ENCODE assay signal across 25 cellular contexts in the genomic region with DNA sequence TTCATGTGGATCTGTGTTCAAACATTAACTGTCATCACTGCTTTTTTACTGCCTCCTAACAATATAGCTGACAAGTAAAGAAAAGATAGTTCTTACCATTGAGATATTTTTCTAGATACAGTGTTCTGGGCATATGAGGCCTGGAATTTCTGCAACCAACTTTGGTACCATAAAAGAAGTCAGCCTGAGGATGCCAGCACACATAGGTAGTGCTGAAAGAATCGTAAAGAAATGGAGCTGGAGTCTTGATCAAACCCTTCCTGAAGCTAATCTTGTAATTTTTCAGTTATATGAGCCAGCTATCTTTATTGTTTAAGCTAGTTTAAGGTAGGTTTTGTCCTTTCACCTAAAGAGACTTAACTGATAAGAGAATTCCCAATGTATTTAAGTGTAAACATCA. TPM values are rescaled to one million over a fixed set of nuclear protein-coding genes. Genes with fewer than 3 reads are reported as not detected.
DNase-seq lines count a peak whose midpoint lies in the region; ATAC-seq and TF ChIP-seq lines count a peak whose summit lies in the region.
"Had no signal": no experiment of that assay in that cellular context is flagged by ENCODE, and none has a peak within 500 bp of the region (broad histone marks: within the 10 kb centered on the region; RNA-seq: fewer than 3 reads in every experiment).

No MANE protein-coding gene starts in this region.

- DNase-seq in HFFc6 = no peak
- DNase-seq in right lobe of liver = no peak
- DNase-seq in left lung = no peak
- DNase-seq in OCI-M1 (lab: John Stamatoyannopoulos, UW) = no peak
- DNase-seq in effector memory CD8-positive, alpha-beta T cell = no peak
- DNase-seq: activated CD4-positive, alpha-beta T cell treated with anti-CD3 and anti-CD28 coated beads for 48 hours; Calu3; cortex of kidney; DND-41; GF-D8; GM23248; heart left ventricle; kidney glomerular epithelial cell; NCI-H1048; NCI-H1694; NCI-H446; NCI-H748 treated with DMSO at 0.1 percent for 48 hours; pancreas; stimulated activated CD4-positive, alpha-beta T cell treated with anti-CD3 and anti-CD28 coated beads, Interleukin-4, amount 100 ng/mL, for 4 hours; trophoblast cell had no signal

- intact Hi-C loops in right lobe of liver (cut with DNase I) = loop anchor here in 1 of 2 donors (5.0 kb wide), 1 partner anchor 67 kb away; no protein-coding TSS in a partner anchor
- intact Hi-C loops in left lung (cut with DNase I) = no loop called here

- H3K9me3 ChIP-seq in right lobe of liver = no peaks in the 10 kb centered on the region
- H3K9me3 ChIP-seq in skeletal muscle tissue (ENCODE audit: control insufficient read depth in 3 of 3, low read length in 3 of 3) = no peaks in the 10 kb centered on the region
- no peaks in the 10 kb centered on the region for H3K9me3 ChIP-seq in left lung
- H3K9me3 ChIP-seq: heart left ventricle, pancreas had no signal

- 100% methylated on average over 1 of the region's 1 CpG for WGBS in right lobe of liver (ENCODE audit: insufficient coverage, low coverage, low lambda C conversion rate, missing lambda C conversion rate)

- H3K36me3 ChIP-seq in right lobe of liver = peaks cover 0 to 15% (median 7%) of the 10 kb centered on the region in 4 donors
- peaks cover 11 to 31% (median 24%) of the 10 kb centered on the region in 3 donors for H3K36me3 ChIP-seq in skeletal muscle tissue (ENCODE audit: control insufficient read depth in 3 of 3, insufficient read depth in 3 of 3, low read length in 3 of 3)
- H3K36me3 ChIP-seq in left lung = peaks cover 0 to 75% of the 10 kb centered on the region in 2 donors

- H3K9ac ChIP-seq in skeletal muscle tissue (ENCODE audit: low read depth in 1 of 3, low read length in 3 of 3) = no peak overlapping the region
- H3K9ac ChIP-seq: GM23248 had no signal

- peaks cover 16% of the 10 kb centered on the region for H3K36me3 Mint-ChIP-seq in HFFc6 (ENCODE audit: low read depth)
- peaks cover 38% of the 10 kb centered on the region for H3K36me3 Mint-ChIP-seq in effector memory CD8-positive, alpha-beta T cell (ENCODE audit: insufficient read depth)

- H3K27me3 ChIP-seq in right lobe of liver (no peaks in the 10 kb centered on the region), skeletal muscle tissue (ENCODE audit: control insufficient read depth in 3 of 3, insufficient read depth in 3 of 3, low read length in 3 of 3) (no peaks in the 10 kb centered on the region), left lung (no peaks in the 10 kb centered on the region)
- H3K27me3 ChIP-seq: heart left ventricle, pancreas had no signal

- TF ChIP-seq POLR2A in right lobe of liver (IDR thresholded peaks at IDR 0.05) = no peak

- H3K27ac Mint-ChIP-seq in HFFc6 = peak overlapping the region; percentile 72
- no peak overlapping the region for H3K27ac Mint-ChIP-seq in effector memory CD8-positive, alpha-beta T cell
- H3K27ac Mint-ChIP-seq: activated naive CD4-positive, alpha-beta T cell treated with anti-CD3 and anti-CD28 coated beads, Interleukin-2, amount 50 U/mL, for 24 hours had no signal

- H3K4me3 ChIP-seq in right lobe of liver = no peak overlapping the region
- H3K4me3 ChIP-seq in skeletal muscle tissue (ENCODE audit: low read length in 3 of 3) = no peak overlapping the region
- no peak overlapping the region for H3K4me3 ChIP-seq in left lung
- H3K4me3 ChIP-seq: GM23248, heart left ventricle, pancreas had no signal

- ATAC-seq in right lobe of liver (no peak), left lung (no peak), HG03095 (IDR thresholded peaks at IDR 0.05; ENCODE audit: unreplicated experiment) (no peak)
- ATAC-seq in effector memory CD8-positive, alpha-beta T cell (replicated peaks) = no peak

- H3K27ac ChIP-seq in VCaP = peak overlapping the region; percentile 40; the same call in 1 of the 2 replicates
- peak overlapping the region in 2 of 3 donors; percentile 69 to 78 for H3K27ac ChIP-seq in right lobe of liver
- H3K27ac ChIP-seq in skeletal muscle tissue (ENCODE audit: low read depth, low read length) = peak overlapping the region; percentile 74
- no peak overlapping the region for H3K27ac ChIP-seq in left lung

- H3K27me3 Mint-ChIP-seq in HFFc6 (ENCODE audit: insufficient read depth) = no peaks in the 10 kb centered on the region; the same call in 1 of the 2 replicates
- no peaks in the 10 kb centered on the region for H3K27me3 Mint-ChIP-seq in effector memory CD8-positive, alpha-beta T cell
- H3K27me3 Mint-ChIP-seq: activated naive CD4-positive, alpha-beta T cell treated with anti-CD3 and anti-CD28 coated beads, Interleukin-2, amount 50 U/mL, for 24 hours had no signal

- peaks cover 47% of the 10 kb centered on the region for H3K4me1 Mint-ChIP-seq in HFFc6 (ENCODE audit: low read depth)
- no peaks in the 10 kb centered on the region for H3K4me1 Mint-ChIP-seq in effector memory CD8-positive, alpha-beta T cell (ENCODE audit: low read depth in 2 of 2)

- peaks cover 0 to 62% (median 29%) of the 10 kb centered on the region in 4 donors for H3K4me1 ChIP-seq in right lobe of liver
- peaks cover 16 to 40% (median 22%) of the 10 kb centered on the region in 3 donors for H3K4me1 ChIP-seq in skeletal muscle tissue (ENCODE audit: control insufficient read depth in 3 of 3, insufficient read depth in 3 of 3, low read length in 3 of 3)
- H3K4me1 ChIP-seq in left lung = peaks cover 16 to 26% of the 10 kb centered on the region in 2 donors

- TF ChIP-seq CTCF in HFFc6 (IDR thresholded peaks at IDR 0.05) (no peak), VCaP (conservative IDR thresholded peaks at IDR 0.05) (no peak), right lobe of liver (IDR thresholded peaks at IDR 0.05) (no peak), left lung (IDR thresholded peaks at IDR 0.05) (no peak)

- H3K9me3 Mint-ChIP-seq in HFFc6 = no peaks in the 10 kb centered on the region
- H3K9me3 Mint-ChIP-seq in effector memory CD8-positive, alpha-beta T cell = no peaks in the 10 kb centered on the region
- H3K9me3 Mint-ChIP-seq: activated naive CD4-positive, alpha-beta T cell treated with anti-CD3 and anti-CD28 coated beads, Interleukin-2, amount 50 U/mL, for 24 hours; CD14-positive monocyte had no signal

- no peak overlapping the region; the same call in 1 of the 2 replicates for H3K4me3 Mint-ChIP-seq in HFFc6
- no peak overlapping the region for H3K4me3 Mint-ChIP-seq in effector memory CD8-positive, alpha-beta T cell
- H3K4me3 Mint-ChIP-seq: activated naive CD4-positive, alpha-beta T cell treated with anti-CD3 and anti-CD28 coated beads, Interleukin-2, amount 50 U/mL, for 24 hours; CD14-positive monocyte had no signal

RNA-seq across cellular contexts. Expression of a gene that starts 11.3 kb away (rescaled TPM):
- total RNA-seq in HFFc6 (2021; fragmentation: NEBNext Ultra II Directional; extraction: Animal tissue kit (Norgen Biotek cat#: 25700)) = 10 to 100 TPM; 14.1 to 18.2 (median 15.6) TPM
- 10 to 100 TPM in 5 of 6 experiments, 1 to 10 TPM in 1; 7.9 to 31.5 (median 20.1) TPM for total RNA-seq in right lobe of liver
- total RNA-seq in skeletal muscle tissue = 2.1 TPM
- total RNA-seq in left lung = 10 to 100 TPM; 29.1 to 44.5 TPM

RNA-seq across cellular contexts. Expression of a gene that starts 11.7 kb away (rescaled TPM):
- total RNA-seq in HFFc6 (2021; fragmentation: NEBNext Ultra II Directional; extraction: Animal tissue kit (Norgen Biotek cat#: 25700)) = 10 to 100 TPM; 22.0 to 28.9 (median 25.0) TPM
- total RNA-seq in right lobe of liver (10 to 100 TPM in 4 of 6 experiments, 1 to 10 TPM in 2; 7.4 to 13.8 (median 11.9) TPM), skeletal muscle tissue (13.6 TPM), left lung (10 to 100 TPM; 30.8 to 33.7 TPM)

Comparison
In these comparisons a context has a peak if more than half of its experiments do, and no peak if none do; other contexts are left out.
1. H3K27ac ChIP-seq: peak in VCaP (single experiment), right lobe of liver (2 of 3) and skeletal muscle tissue (single experiment); none in left lung (0 of 2).